Comparison of ENCODE assay signal across 18 cellular contexts in the genomic region with DNA sequence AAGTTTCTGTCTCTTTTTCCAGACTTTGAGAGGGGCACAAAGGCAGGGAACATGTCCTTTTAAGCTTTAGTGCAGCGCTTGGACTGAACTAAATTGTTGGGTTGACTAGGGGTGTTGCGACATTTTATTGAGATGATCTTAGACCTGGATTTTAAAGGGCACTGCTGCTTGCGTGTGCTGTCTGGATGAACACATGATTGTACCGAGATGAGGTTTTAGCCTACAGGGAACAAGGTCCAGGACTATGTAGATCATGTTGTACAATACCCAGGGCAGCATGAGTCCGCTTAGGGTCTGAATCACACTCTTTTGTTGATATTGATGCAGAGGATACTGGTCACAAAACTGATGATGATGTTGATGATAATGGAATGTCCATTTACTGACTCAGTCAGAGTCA. TPM values are rescaled to one million over a fixed set of nuclear protein-coding genes. Genes with fewer than 3 reads are reported as not detected.
DNase-seq lines count a peak whose midpoint lies in the region; ATAC-seq, FAIRE-seq and TF ChIP-seq lines count a peak whose summit lies in the region.
"Had no signal": no experiment of that assay in that cellular context is flagged by ENCODE, and none has a peak within 500 bp of the region (broad histone marks: within the 10 kb centered on the region; RNA-seq: fewer than 3 reads in every experiment).

No MANE protein-coding gene starts in this region.

- H3K27me3 Mint-ChIP-seq in astrocyte (ENCODE audit: low read depth, unreplicated experiment) = peaks cover 18% of the 10 kb centered on the region

- H4K20me1 ChIP-seq in astrocyte (ENCODE audit: insufficient read depth, low read length) = no peaks in the 10 kb centered on the region
- H4K20me1 ChIP-seq: BLaER1 treated with 17β-estradiol and CSF1 and Interleukin-3, amounts not matched to agents 10 nM and 100 nM had no signal

- peak overlapping the region; percentile 21 for H3K4me2 ChIP-seq in astrocyte (ENCODE audit: low read length)

- H3K4me3 ChIP-seq in astrocyte (ENCODE audit: insufficient read depth, low read depth, low read length) (no peak overlapping the region), WERI-Rb-1 (ENCODE audit: low read depth, low read length) (no peak overlapping the region)
- H3K4me3 ChIP-seq: BLaER1 treated with 17β-estradiol and CSF1 and Interleukin-3, amounts not matched to agents 10 nM and 100 nM; prostate gland; tibial nerve had no signal

- H3K9me3 Mint-ChIP-seq in astrocyte (ENCODE audit: unreplicated experiment) = peaks cover 4% of the 10 kb centered on the region
- H3K9me3 Mint-ChIP-seq: activated T-cell treated with anti-CD3 and anti-CD28 coated beads, Interleukin-2, amount 50 U/mL, for 24 hours; dendritic cell treated with granulocyte-macrophage colony-stimulating factor and Interleukin-4, amounts not matched to agents 40 ng/mL and 50 ng/mL, for 4 days had no signal

- peak; percentile 86 for ATAC-seq in left colon
- ATAC-seq: foreskin keratinocyte had no signal

- H3K27ac Mint-ChIP-seq in astrocyte (ENCODE audit: unreplicated experiment) = no peak overlapping the region
- H3K27ac Mint-ChIP-seq: activated T-cell treated with anti-CD3 and anti-CD28 coated beads, Interleukin-2, amount 50 U/mL, for 24 hours; dendritic cell treated with granulocyte-macrophage colony-stimulating factor and Interleukin-4, amounts not matched to agents 40 ng/mL and 50 ng/mL, for 4 days had no signal

- peaks cover 5% of the 10 kb centered on the region for H3K4me1 ChIP-seq in astrocyte (ENCODE audit: insufficient read depth, low read length)
- H3K4me1 ChIP-seq: foreskin keratinocyte, prostate gland had no signal

- H3K4me3 Mint-ChIP-seq in astrocyte (ENCODE audit: unreplicated experiment) = no peak overlapping the region
- H3K4me3 Mint-ChIP-seq: activated T-cell treated with anti-CD3 and anti-CD28 coated beads, Interleukin-2, amount 50 U/mL, for 24 hours; dendritic cell treated with granulocyte-macrophage colony-stimulating factor and Interleukin-4, amounts not matched to agents 40 ng/mL and 50 ng/mL, for 4 days had no signal

- no peak for TF ChIP-seq CTCF in astrocyte (IDR thresholded peaks at IDR 0.05; ENCODE audit: insufficient read depth, low read depth, low read length)
- no peak for TF ChIP-seq CTCF in WERI-Rb-1 (IDR thresholded peaks at IDR 0.05; ENCODE audit: low read depth, low read length)

- H3K27me3 ChIP-seq in astrocyte (ENCODE audit: insufficient read depth, low read length) (peaks cover 10% of the 10 kb centered on the region), WERI-Rb-1 (ENCODE audit: insufficient read depth, low read depth, severe bottlenecking) (no peaks in the 10 kb centered on the region)
- H3K27me3 ChIP-seq: tibial nerve had no signal

- DNase-seq in AG08396 (ENCODE audit: low spot score) (peak; percentile 88), HPDE6-E6E7 (ENCODE audit: extremely low spot score) (peak; percentile 29), astrocyte (ENCODE audit: low read depth) (peak; percentile 60), left colon (no peak), germinal center (ENCODE audit: low spot score) (no peak), dermis blood vessel endothelial cell (no peak), OCI-M1 (lab: John Stamatoyannopoulos, UW) (no peak), WERI-Rb-1 (no peak)
- DNase-seq: activated T-cell treated with anti-CD3 and anti-CD28 coated beads, Interleukin-2, amount 50 U/mL, for 24 hours; H7; islet precursor cell had no signal

- no peak overlapping the region for H2AFZ ChIP-seq in astrocyte (ENCODE audit: low read depth, low read length)

- peak; percentile 75 for FAIRE-seq in astrocyte (lab: Jason Lieb, UNC)
- FAIRE-seq: GM18507 had no signal

- H3K27ac ChIP-seq in astrocyte (ENCODE audit: low read depth, low read length) (no peak overlapping the region), WERI-Rb-1 (no peak overlapping the region)
- H3K27ac ChIP-seq: BLaER1 treated with 17β-estradiol and CSF1 and Interleukin-3, amounts not matched to agents 10 nM and 100 nM; foreskin keratinocyte; HL-60; prostate gland; tibial nerve had no signal

- H3K36me3 ChIP-seq in astrocyte (ENCODE audit: insufficient read depth, low read length) (no peaks in the 10 kb centered on the region), WERI-Rb-1 (no peaks in the 10 kb centered on the region)
- H3K36me3 ChIP-seq: BLaER1 treated with 17β-estradiol and CSF1 and Interleukin-3, amounts not matched to agents 10 nM and 100 nM; prostate gland; tibial nerve had no signal

- no peak overlapping the region for H3K9ac ChIP-seq in astrocyte (ENCODE audit: low read length)
- H3K9ac ChIP-seq: BLaER1 treated with 17β-estradiol and CSF1 and Interleukin-3, amounts not matched to agents 10 nM and 100 nM had no signal

- H3K4me1 Mint-ChIP-seq in astrocyte (ENCODE audit: low read depth, unreplicated experiment) = peaks cover 3% of the 10 kb centered on the region

- no peaks in the 10 kb centered on the region for H3K9me3 ChIP-seq in astrocyte (ENCODE audit: insufficient read depth, low read depth, low read length)
- no peaks in the 10 kb centered on the region for H3K9me3 ChIP-seq in WERI-Rb-1 (ENCODE audit: severe bottlenecking)
- H3K9me3 ChIP-seq: BLaER1 treated with 17β-estradiol and CSF1 and Interleukin-3, amounts not matched to agents 10 nM and 100 nM; prostate gland; tibial nerve had no signal

- no peaks in the 10 kb centered on the region for H3K79me2 ChIP-seq in astrocyte (ENCODE audit: insufficient read depth, low read length)

- intact Hi-C loops in left colon (cut with DNase I, micrococcal nuclease) = no loop called here

- H3K36me3 Mint-ChIP-seq in astrocyte (ENCODE audit: low read depth, unreplicated experiment) = no peaks in the 10 kb centered on the region

RNA-seq across cellular contexts. Expression of gene RGS9, which starts 5.2 kb away (rescaled TPM):
- total RNA-seq in astrocyte (8.6 and 9.4 TPM in 2 replicates), left colon (10 to 100 TPM in 1 of 2 donors, 1 to 10 TPM in 1; 7.1 to 11.4 TPM), dermis blood vessel endothelial cell (0.19 and 1.2 TPM in 2 replicates)

Comparison
In these comparisons a context has a peak if more than half of its experiments do, and no peak if none do; other contexts are left out.
1. DNase-seq: peak in AG08396 (single experiment), HPDE6-E6E7 (single experiment) and astrocyte (single experiment); none in left colon (0 of 2), germinal center (single experiment), dermis blood vessel endothelial cell (single experiment), OCI-M1 (single experiment) and WERI-Rb-1 (single experiment).